8 cellular contexts compared by ENCODE assay signal in the genomic region with DNA sequence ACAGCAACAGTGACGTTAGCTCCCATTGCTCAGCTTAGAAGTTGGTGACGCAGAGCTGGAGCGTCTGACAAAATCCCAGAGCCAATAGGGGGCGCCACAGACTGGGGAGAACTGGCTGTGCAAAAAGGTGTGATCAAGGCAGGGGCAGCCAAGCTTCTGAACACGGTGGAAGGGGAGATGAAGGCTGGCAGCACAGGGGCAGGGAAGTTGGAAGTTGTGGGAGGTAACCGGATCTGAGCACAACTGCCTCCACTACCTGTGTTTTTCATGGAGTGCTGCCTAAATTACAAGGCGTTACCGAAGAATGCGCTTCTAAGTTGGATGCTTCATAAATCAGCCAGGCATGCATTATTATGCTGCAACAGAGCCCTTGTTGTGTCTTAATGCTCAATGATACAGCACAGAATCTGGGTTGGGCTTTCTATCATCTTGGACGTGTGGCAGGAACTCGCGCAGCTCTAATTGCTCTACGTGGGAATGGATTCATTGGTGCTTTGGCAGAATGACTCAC.
A peak's percentile ranks its signal among the peaks of the same experiment; 100 is the strongest.
DNase-seq lines count a peak whose midpoint lies in the region; ATAC-seq and TF ChIP-seq lines count a peak whose summit lies in the region.

No MANE protein-coding gene starts in this region.

- H3K27ac Mint-ChIP-seq in H9, result no peak overlapping the region
- no peak overlapping the region for H3K27ac Mint-ChIP-seq in natural killer cell treated with Interleukin-12 subunit alpha and Interleukin-12 subunit beta and Interleukin-15 and Interleukin-18, amount 100 ng/mL, for 72 hours

- H3K4me3 Mint-ChIP-seq in H9, result no peak overlapping the region
- no peak overlapping the region for H3K4me3 Mint-ChIP-seq in natural killer cell treated with Interleukin-12 subunit alpha and Interleukin-12 subunit beta and Interleukin-15 and Interleukin-18, amount 100 ng/mL, for 72 hours

- H4K8ac ChIP-seq in H9 (replicated peaks; ENCODE audit: insufficient read length, low read depth, low read length), result no peak overlapping the region

- no peak overlapping the region for H2BK5ac ChIP-seq in H9 (ENCODE audit: insufficient read length, low read length)

- H3K27me3 ChIP-seq in H9 (ENCODE audit: insufficient read depth, low read length), result no peaks in the 10 kb centered on the region
- H3K27me3 ChIP-seq in right cardiac atrium (ENCODE audit: control insufficient read depth, insufficient read depth), result no peaks in the 10 kb centered on the region
- H3K27me3 ChIP-seq in upper lobe of right lung, result no peaks in the 10 kb centered on the region

- intact Hi-C loops in right cardiac atrium (cut with DNase I) (no loop called here), upper lobe of right lung (cut with DNase I) (no loop called here)

- H2BK15ac ChIP-seq in H9 (ENCODE audit: low read depth, low read length), result no peak overlapping the region

- no peak overlapping the region for H3K14ac ChIP-seq in H9 (ENCODE audit: insufficient read depth, low read length)

- no peaks in the 10 kb centered on the region for H3K36me3 Mint-ChIP-seq in H9 (ENCODE audit: insufficient read depth in 1 of 3, low read depth in 3 of 3)
- no peaks in the 10 kb centered on the region for H3K36me3 Mint-ChIP-seq in natural killer cell treated with Interleukin-12 subunit alpha and Interleukin-12 subunit beta and Interleukin-15 and Interleukin-18, amount 100 ng/mL, for 72 hours

- H3K9me3 ChIP-seq in H9 (ENCODE audit: control insufficient read depth, low read depth, low read length) (no peaks in the 10 kb centered on the region), SK-N-MC (ENCODE audit: low read depth, low read length) (peaks cover 5% of the 10 kb centered on the region; the same call in 1 of the 2 replicates), right cardiac atrium (ENCODE audit: control insufficient read depth, low read length) (no peaks in the 10 kb centered on the region), upper lobe of right lung (no peaks in the 10 kb centered on the region)

- no peak overlapping the region for H4K91ac ChIP-seq in H9 (ENCODE audit: insufficient read length, low read depth, low read length)

- no peak overlapping the region for H2BK120ac ChIP-seq in H9 (ENCODE audit: low read depth, low read length, poor library complexity, severe bottlenecking)

- H3K4me2 ChIP-seq in H9 (ENCODE audit: insufficient read depth, insufficient read length, low read length), result no peak overlapping the region

- H3K4me1 Mint-ChIP-seq in H9, result peaks cover 15 to 17% of the 10 kb centered on the region in 2 experiments
- no peaks in the 10 kb centered on the region for H3K4me1 Mint-ChIP-seq in natural killer cell treated with Interleukin-12 subunit alpha and Interleukin-12 subunit beta and Interleukin-15 and Interleukin-18, amount 100 ng/mL, for 72 hours (ENCODE audit: low read depth in 2 of 2)

- peaks cover 14% of the 10 kb centered on the region for H3K27me3 Mint-ChIP-seq in H9 (ENCODE audit: low read depth)
- no peaks in the 10 kb centered on the region for H3K27me3 Mint-ChIP-seq in natural killer cell treated with Interleukin-12 subunit alpha and Interleukin-12 subunit beta and Interleukin-15 and Interleukin-18, amount 100 ng/mL, for 72 hours

- H3T11ph ChIP-seq in H9 (ENCODE audit: low read length), result no peak overlapping the region

- no CpG with 5 or more reads among the region's 13 CpGs for WGBS in H9 (ENCODE audit: extremely low coverage, insufficient read length, low lambda C conversion rate)
- 62% methylated on average over 13 of the region's 13 CpGs for WGBS in right cardiac atrium

- H3K23ac ChIP-seq in H9 (ENCODE audit: insufficient read length, low read depth, low read length), result no peak overlapping the region

- H3K18ac ChIP-seq in H9 (ENCODE audit: insufficient read length, low read depth, low read length), result no peak overlapping the region

- no peaks in the 10 kb centered on the region for H3K23me2 ChIP-seq in H9 (ENCODE audit: insufficient read length, low read depth, low read length, poor library complexity, severe bottlenecking)

- no peak overlapping the region for H3K9ac ChIP-seq in H9 (ENCODE audit: extremely low read depth, insufficient read length, low read length)
- no peak overlapping the region for H3K9ac ChIP-seq in SK-N-MC (ENCODE audit: insufficient read length)

- no peaks in the 10 kb centered on the region; a peak in 1 of 5 replicates for H3K9me3 Mint-ChIP-seq in H9
- H3K9me3 Mint-ChIP-seq in natural killer cell treated with Interleukin-12 subunit alpha and Interleukin-12 subunit beta and Interleukin-15 and Interleukin-18, amount 100 ng/mL, for 72 hours, result no peaks in the 10 kb centered on the region

- no peak overlapping the region for H4K5ac ChIP-seq in H9 (ENCODE audit: insufficient read length, low read depth, low read length)

- peak; percentile 6 for DNase-seq in Ammon's horn (ENCODE audit: low spot score)
- peak; percentile 80 for DNase-seq in H9
- peak; percentile 32 for DNase-seq in SK-N-MC (ENCODE audit: low read depth, low spot score)
- DNase-seq in right cardiac atrium, result peak; percentile 42 to 74 (median 64)
- no peak for DNase-seq in upper lobe of right lung
- no peak for DNase-seq in natural killer cell treated with Interleukin-12 subunit alpha and Interleukin-12 subunit beta and Interleukin-15 and Interleukin-18, amount 100 ng/mL, for 72 hours (ENCODE audit: low spot score)
- DNase-seq in NCI-H526 treated with DMSO at 0.1 percent for 48 hours (lab: John Stamatoyannopoulos, UW), result no peak

- no peak overlapping the region for H2BK12ac ChIP-seq in H9 (ENCODE audit: insufficient read length, low read depth, low read length)

- no peak overlapping the region for H2AK5ac ChIP-seq in H9 (ENCODE audit: insufficient read length, low read length)

- H3K79me1 ChIP-seq in H9 (ENCODE audit: insufficient read depth, low read depth, low read length, poor library complexity, severe bottlenecking), result no peaks in the 10 kb centered on the region

- peak; percentile 80 for TF ChIP-seq CTCF in H9 (conservative IDR thresholded peaks at IDR 0.05)
- TF ChIP-seq CTCF in upper lobe of right lung (IDR thresholded peaks at IDR 0.05), result peak; percentile 30

- no peaks in the 10 kb centered on the region for H4K20me1 ChIP-seq in H9 (ENCODE audit: control insufficient read depth, insufficient read depth, insufficient read length)

- H3K4ac ChIP-seq in H9 (ENCODE audit: low read depth, low read length), result no peak overlapping the region

- ATAC-seq in right cardiac atrium, result peak; percentile 22 to 59
- ATAC-seq in upper lobe of right lung, result peak; percentile 38
- no peak for ATAC-seq in HG03565 (IDR thresholded peaks at IDR 0.05; ENCODE audit: unreplicated experiment)
- no peak for ATAC-seq in natural killer cell treated with Interleukin-12 subunit alpha and Interleukin-12 subunit beta and Interleukin-15 and Interleukin-18, amount 100 ng/mL, for 72 hours

- H3K4me1 ChIP-seq in H9 (ENCODE audit: insufficient read depth, low read length) (no peaks in the 10 kb centered on the region), right cardiac atrium (ENCODE audit: control insufficient read depth, insufficient read depth, low read length) (no peaks in the 10 kb centered on the region), upper lobe of right lung (no peaks in the 10 kb centered on the region)

- H3K4me3 ChIP-seq in SK-N-MC (no peak overlapping the region), right cardiac atrium (ENCODE audit: low read length) (no peak overlapping the region), upper lobe of right lung (no peak overlapping the region)

- no peak overlapping the region for H3K27ac ChIP-seq in H9 (ENCODE audit: insufficient read length, low read depth, low read length)
- no peak overlapping the region for H3K27ac ChIP-seq in SK-N-MC
- no peak overlapping the region for H3K27ac ChIP-seq in right cardiac atrium (ENCODE audit: low read length)
- no peak overlapping the region for H3K27ac ChIP-seq in upper lobe of right lung

- no peak overlapping the region for H2BK20ac ChIP-seq in H9 (ENCODE audit: low read depth, low read length, poor library complexity, severe bottlenecking)

- H3K36me3 ChIP-seq in SK-N-MC (ENCODE audit: insufficient read depth, low read length) (no peaks in the 10 kb centered on the region), upper lobe of right lung (no peaks in the 10 kb centered on the region)

- no peaks in the 10 kb centered on the region for H3K79me2 ChIP-seq in H9 (ENCODE audit: insufficient read depth, low read length)

- H2AFZ ChIP-seq in H9 (ENCODE audit: low read length), result no peak overlapping the region

- H3K56ac ChIP-seq in H9 (ENCODE audit: insufficient read length, low read depth, low read length), result no peak overlapping the region

Comparison
In these comparisons a context has a peak if more than half of its experiments do, and no peak if none do; other contexts are left out.
1. DNase-seq: peak in Ammon's horn (single experiment), H9 (single experiment), SK-N-MC (single experiment) and right cardiac atrium (3 of 3); none in upper lobe of right lung (single experiment), natural killer cell treated with Interleukin-12 subunit alpha and Interleukin-12 subunit beta and Interleukin-15 and Interleukin-18, amount 100 ng/mL, for 72 hours (single experiment) and NCI-H526 treated with DMSO at 0.1 percent for 48 hours (single experiment).
2. ATAC-seq: peak in right cardiac atrium (2 of 2) and upper lobe of right lung (single experiment); none in HG03565 (single experiment) and natural killer cell treated with Interleukin-12 subunit alpha and Interleukin-12 subunit beta and Interleukin-15 and Interleukin-18, amount 100 ng/mL, for 72 hours (0 of 2).